1 cellular context compared by ENCODE assay signal in the genomic region with DNA sequence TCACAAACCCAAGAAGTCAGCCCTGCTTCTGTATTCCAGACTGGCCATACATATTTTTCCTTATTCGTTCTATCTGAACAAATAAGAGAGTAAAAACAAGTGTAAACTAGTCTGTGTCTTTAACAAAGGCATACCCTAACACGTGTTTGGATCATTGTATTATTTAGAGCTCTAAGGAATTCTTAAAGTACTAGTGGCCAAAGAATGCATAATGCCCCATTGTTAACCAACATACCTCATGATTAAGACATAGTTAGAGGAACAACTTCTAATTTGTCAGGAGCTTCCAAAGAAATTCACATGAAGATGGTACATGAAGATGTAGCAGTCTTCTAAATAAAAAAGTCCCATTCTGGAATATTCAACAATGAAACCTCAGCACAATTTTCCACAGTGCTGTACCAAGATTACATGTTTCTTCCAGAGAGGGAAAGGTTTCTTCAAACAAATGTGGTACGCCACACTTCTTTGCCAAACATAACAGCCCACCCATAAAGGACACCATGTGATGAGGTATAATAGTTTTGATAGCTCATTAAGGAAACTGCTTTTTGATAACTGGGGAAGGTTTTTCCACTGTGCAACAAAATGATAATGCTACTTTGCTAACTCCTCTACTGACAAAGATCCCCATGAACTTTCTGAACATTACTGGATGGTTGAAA.
TF ChIP-seq lines count a peak whose summit lies in the region.

No MANE protein-coding gene starts in this region.

TF ChIP-seq in K562, 482 proteins besides CTCF, POLR2A, EP300 and RAD21 (continued from another document):
- TF ChIP-seq, protein P1, sequence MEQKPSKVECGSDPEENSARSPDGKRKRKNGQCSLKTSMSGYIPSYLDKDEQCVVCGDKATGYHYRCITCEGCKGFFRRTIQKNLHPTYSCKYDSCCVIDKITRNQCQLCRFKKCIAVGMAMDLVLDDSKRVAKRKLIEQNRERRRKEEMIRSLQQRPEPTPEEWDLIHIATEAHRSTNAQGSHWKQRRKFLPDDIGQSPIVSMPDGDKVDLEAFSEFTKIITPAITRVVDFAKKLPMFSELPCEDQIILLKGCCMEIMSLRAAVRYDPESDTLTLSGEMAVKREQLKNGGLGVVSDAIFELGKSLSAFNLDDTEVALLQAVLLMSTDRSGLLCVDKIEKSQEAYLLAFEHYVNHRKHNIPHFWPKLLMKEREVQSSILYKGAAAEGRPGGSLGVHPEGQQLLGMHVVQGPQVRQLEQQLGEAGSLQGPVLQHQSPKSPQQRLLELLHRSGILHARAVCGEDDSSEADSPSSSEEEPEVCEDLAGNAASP (IDR thresholded peaks at IDR 0.05), result no peak
- TF ChIP-seq, protein P2, sequence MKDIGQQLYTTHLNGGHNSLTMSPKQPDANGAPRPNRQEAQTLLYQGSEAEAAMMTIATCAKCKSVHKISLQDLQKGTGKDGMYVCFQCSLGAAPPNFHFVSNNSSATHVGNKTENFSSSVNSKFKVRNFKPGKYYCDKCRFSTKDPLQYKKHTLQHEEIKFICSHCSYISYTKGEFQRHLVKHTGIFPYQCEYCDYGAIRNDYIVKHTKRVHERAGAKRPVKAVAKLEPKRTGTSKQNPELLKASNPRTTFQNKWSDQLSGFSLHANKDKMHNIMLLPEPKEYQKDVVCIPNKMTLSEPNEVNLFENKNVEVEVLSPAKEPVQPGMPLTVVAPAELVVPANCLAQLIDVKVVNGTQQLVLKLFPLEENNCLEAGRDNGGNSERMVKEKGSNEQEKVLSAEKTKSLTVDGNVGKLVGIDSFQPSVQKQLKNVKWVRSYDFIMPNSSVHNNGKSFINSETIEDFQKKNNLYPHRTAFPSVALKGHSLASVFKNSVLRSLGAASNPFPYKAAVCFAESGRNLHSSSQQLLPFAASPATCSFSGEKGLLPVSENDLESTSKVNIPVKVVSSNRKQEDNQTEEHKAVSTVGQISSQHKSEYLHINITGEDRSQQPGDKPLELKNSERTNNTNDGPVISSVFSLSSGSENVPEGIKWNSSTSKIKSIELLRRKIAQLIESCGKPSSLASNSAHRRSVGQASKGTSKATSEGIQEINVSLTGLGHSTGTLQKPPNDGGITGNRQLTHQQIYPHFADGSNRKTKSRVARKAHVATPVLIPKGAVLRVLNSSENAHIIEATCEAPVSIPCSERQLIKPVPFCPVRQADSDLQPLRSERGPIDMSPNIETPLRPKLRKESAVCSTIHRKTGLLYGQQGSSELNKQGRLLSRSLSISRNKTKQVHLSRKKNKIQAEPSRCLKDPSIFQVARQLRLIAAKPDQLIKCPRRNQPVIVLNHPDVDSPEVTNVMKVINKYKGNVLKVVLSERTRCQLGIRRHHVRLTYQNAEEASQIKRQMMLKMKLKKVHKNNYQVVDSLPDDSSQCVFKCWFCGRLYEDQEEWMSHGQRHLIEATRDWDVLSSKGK (CRISPR knock-in tag; IDR thresholded peaks at IDR 0.05), result no peak
- TF ChIP-seq, protein P3, sequence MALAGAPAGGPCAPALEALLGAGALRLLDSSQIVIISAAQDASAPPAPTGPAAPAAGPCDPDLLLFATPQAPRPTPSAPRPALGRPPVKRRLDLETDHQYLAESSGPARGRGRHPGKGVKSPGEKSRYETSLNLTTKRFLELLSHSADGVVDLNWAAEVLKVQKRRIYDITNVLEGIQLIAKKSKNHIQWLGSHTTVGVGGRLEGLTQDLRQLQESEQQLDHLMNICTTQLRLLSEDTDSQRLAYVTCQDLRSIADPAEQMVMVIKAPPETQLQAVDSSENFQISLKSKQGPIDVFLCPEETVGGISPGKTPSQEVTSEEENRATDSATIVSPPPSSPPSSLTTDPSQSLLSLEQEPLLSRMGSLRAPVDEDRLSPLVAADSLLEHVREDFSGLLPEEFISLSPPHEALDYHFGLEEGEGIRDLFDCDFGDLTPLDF (CRISPR knock-in tag; IDR thresholded peaks at IDR 0.05), result no peak
- TF ChIP-seq ARNT (IDR thresholded peaks at IDR 0.05) (no peak), TAF15 (IDR thresholded peaks at IDR 0.05; ENCODE audit: low read depth, low read length) (no peak), RCOR1 (IDR thresholded peaks at IDR 0.05; ENCODE audit: borderline replicate concordance in 1 of 2, low read depth in 2 of 2, low read length in 2 of 2) (no peak), SMAD4 (CRISPR knock-in tag; conservative IDR thresholded peaks at IDR 0.05) (no peak)
